11 cellular contexts compared by ENCODE assay signal in the genomic region with DNA sequence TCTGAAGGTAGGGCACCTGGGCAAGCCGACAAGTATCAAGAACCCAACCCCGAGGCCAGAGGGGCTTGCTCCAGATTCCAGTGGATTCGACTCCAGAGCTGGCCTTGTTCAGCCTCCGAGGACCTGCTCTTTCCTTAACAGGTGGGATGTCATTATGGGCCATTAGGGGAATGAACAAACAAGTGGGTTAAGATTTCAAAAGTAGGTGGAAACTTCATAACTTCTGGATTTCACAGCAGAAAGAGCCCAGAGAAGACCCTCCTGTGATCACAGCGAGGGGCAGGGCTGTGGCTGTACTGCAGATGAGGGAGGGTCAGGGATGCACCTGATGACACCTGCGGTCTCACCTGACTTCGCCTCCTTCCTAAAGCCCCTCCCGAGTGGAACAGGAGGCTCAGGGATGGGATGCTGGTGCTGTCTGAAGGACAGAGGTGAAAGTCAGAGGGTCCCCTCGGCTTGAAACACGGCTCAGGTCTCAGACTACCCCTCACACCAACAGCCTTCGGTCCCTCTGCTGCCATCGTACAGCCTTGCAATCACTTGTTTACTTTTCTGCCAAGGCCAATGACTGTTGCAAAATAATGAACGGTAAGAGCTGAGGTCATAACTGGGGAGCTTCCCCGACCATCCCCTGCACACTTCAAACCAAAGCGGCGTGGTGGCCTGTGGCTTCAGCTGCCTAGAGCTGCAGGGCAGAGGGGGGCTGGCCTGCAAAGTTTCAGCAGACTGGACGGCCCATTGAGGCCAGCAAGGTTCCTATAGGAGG. TPM values are rescaled to one million over a fixed set of nuclear protein-coding genes. Genes with fewer than 3 reads are reported as not detected.
DNase-seq lines count a peak whose midpoint lies in the region; ATAC-seq, FAIRE-seq and TF ChIP-seq lines count a peak whose summit lies in the region.
"Had no signal": no experiment of that assay in that cellular context is flagged by ENCODE, and none has a peak within 500 bp of the region (broad histone marks: within the 10 kb centered on the region; RNA-seq: fewer than 3 reads in every experiment).

No MANE protein-coding gene starts in this region.

- DNase-seq in HAP-1 (ENCODE audit: low spot score in 2 of 2) (no peak), NCI-H2196 (lab: John Stamatoyannopoulos, UW; ENCODE audit: unreplicated experiment) (peak; percentile 40), bronchial epithelial cell (ENCODE audit: low read depth) (peak; percentile 20), psoas muscle (no peak), osteocyte (ENCODE audit: extremely low spot score, unreplicated experiment) (no peak), posterior cingulate gyrus (no peak), RKO (ENCODE audit: low spot score) (no peak)
- DNase-seq: activated CD4-positive, alpha-beta T cell treated with anti-CD3 and anti-CD28 coated beads, Interleukin-2, amount 50 U/mL, for 48 hours; Right ventricle myocardium superior had no signal

- in situ Hi-C loops in HAP-1 (cut with MboI; ENCODE audit: low sequenced_read_pairs) = no loop called here

- H3K4me1 ChIP-seq in HAP-1 (peaks cover 6% of the 10 kb centered on the region), psoas muscle (peaks cover 47% of the 10 kb centered on the region)

- H3K27ac ChIP-seq in psoas muscle = peak overlapping the region; percentile 48

- H3K9me3 ChIP-seq in HAP-1 (no peaks in the 10 kb centered on the region), psoas muscle (no peaks in the 10 kb centered on the region)

- H3K36me3 Mint-ChIP-seq in osteocyte (ENCODE audit: unreplicated experiment) = no peaks in the 10 kb centered on the region

- ATAC-seq in psoas muscle = peak; percentile 11 to 21 (median 18)

- peak overlapping the region; percentile 11 for H3K4me3 ChIP-seq in HAP-1
- no peak overlapping the region for H3K4me3 ChIP-seq in bronchial epithelial cell (ENCODE audit: low read depth, low read length)
- H3K4me3 ChIP-seq in psoas muscle = no peak overlapping the region

- H3K4me3 Mint-ChIP-seq in osteocyte (ENCODE audit: unreplicated experiment) = no peak overlapping the region

- H3K27me3 ChIP-seq in HAP-1 (ENCODE audit: low read depth) (no peaks in the 10 kb centered on the region), bronchial epithelial cell (ENCODE audit: control insufficient read depth, insufficient read depth, low read length) (no peaks in the 10 kb centered on the region), psoas muscle (ENCODE audit: insufficient read depth in 3 of 3, low read length in 2 of 3) (no peaks in the 10 kb centered on the region)

- no peaks in the 10 kb centered on the region for H3K27me3 Mint-ChIP-seq in osteocyte (ENCODE audit: unreplicated experiment)

- FAIRE-seq in bronchial epithelial cell (lab: Jason Lieb, UNC) = no peak
- FAIRE-seq: H1, urothelium cell line had no signal

- intact Hi-C loops in psoas muscle (cut with DNase I) (no loop called here), posterior cingulate gyrus (cut with DNase I) (no loop called here)

- no peak overlapping the region for H3K27ac Mint-ChIP-seq in osteocyte (ENCODE audit: unreplicated experiment)

- TF ChIP-seq CTCF in bronchial epithelial cell (IDR thresholded peaks at IDR 0.05; ENCODE audit: insufficient read depth, low read length, severe bottlenecking) (no peak), psoas muscle (IDR thresholded peaks at IDR 0.05) (no peak), osteocyte (IDR thresholded peaks at IDR 0.05) (no peak)

- no peaks in the 10 kb centered on the region for H3K9me3 Mint-ChIP-seq in osteocyte (ENCODE audit: unreplicated experiment)

- WGBS in psoas muscle, 3 donors = 70 to 83% (median 73%) methylated on average over 17 of the region's 17 CpGs

- H3K36me3 ChIP-seq in HAP-1 (replicated peaks) = peaks cover 36% of the 10 kb centered on the region
- H3K36me3 ChIP-seq in bronchial epithelial cell (ENCODE audit: control insufficient read depth, insufficient read depth, low read length) = peaks cover 14% of the 10 kb centered on the region
- peaks cover 2 to 10% of the 10 kb centered on the region in 2 donors for H3K36me3 ChIP-seq in psoas muscle (ENCODE audit: insufficient read depth in 1 of 2, low read depth in 1 of 2)

- peaks cover 11% of the 10 kb centered on the region for H3K4me1 Mint-ChIP-seq in osteocyte (ENCODE audit: unreplicated experiment)

RNA-seq across cellular contexts. Expression of gene PAM16, which starts 5.5 kb away (rescaled TPM):
- total RNA-seq in bronchial epithelial cell (50.3 and 54.8 TPM in 2 replicates), psoas muscle (10 to 100 TPM; 60.5 to 84.2 (median 70.7) TPM), osteocyte (21.0 and 23.7 TPM in 2 replicates)
- polyA plus RNA-seq in psoas muscle = 100 to 1,000 TPM; 144 to 163 (median 160) TPM

RNA-seq across cellular contexts. Expression of gene VASN, which starts 26.0 kb away (rescaled TPM):
- total RNA-seq in bronchial epithelial cell (6.6 and 10.0 TPM in 2 replicates), psoas muscle (1 to 10 TPM; 3.0 to 3.6 (median 3.4) TPM), osteocyte (62.7 and 63.1 TPM in 2 replicates)
- polyA plus RNA-seq in psoas muscle = 1 to 10 TPM; 2.0 to 3.8 (median 3.3) TPM

RNA-seq across cellular contexts. Expression of gene GLIS2, which starts 29.8 kb away (rescaled TPM):
- total RNA-seq in bronchial epithelial cell (0.53 and 0.77 TPM in 2 replicates), psoas muscle (1 to 10 TPM; 1.7 to 3.3 (median 2.4) TPM), osteocyte (58.6 and 59.9 TPM in 2 replicates)
- 1 to 10 TPM in 2 of 3 donors, under 1 TPM in 1; 0.96 to 1.3 (median 1.0) TPM for polyA plus RNA-seq in psoas muscle

Comparison
In these comparisons a context has a peak if more than half of its experiments do, and no peak if none do; other contexts are left out.
1. DNase-seq: peak in NCI-H2196 (single experiment) and bronchial epithelial cell (single experiment); none in HAP-1 (0 of 2), psoas muscle (0 of 2), osteocyte (single experiment), posterior cingulate gyrus (0 of 10) and RKO (single experiment).
2. RNA of gene GLIS2, which starts 29.8 kb away (total RNA-seq): 58.6 to 59.9 TPM in osteocyte; 1.7 to 3.3 TPM in psoas muscle and 0.53 to 0.77 TPM in bronchial epithelial cell; every median in the first group is over 10 times any median in the second.